Comparison of ENCODE assay signal across 8 cellular contexts in the genomic region with DNA sequence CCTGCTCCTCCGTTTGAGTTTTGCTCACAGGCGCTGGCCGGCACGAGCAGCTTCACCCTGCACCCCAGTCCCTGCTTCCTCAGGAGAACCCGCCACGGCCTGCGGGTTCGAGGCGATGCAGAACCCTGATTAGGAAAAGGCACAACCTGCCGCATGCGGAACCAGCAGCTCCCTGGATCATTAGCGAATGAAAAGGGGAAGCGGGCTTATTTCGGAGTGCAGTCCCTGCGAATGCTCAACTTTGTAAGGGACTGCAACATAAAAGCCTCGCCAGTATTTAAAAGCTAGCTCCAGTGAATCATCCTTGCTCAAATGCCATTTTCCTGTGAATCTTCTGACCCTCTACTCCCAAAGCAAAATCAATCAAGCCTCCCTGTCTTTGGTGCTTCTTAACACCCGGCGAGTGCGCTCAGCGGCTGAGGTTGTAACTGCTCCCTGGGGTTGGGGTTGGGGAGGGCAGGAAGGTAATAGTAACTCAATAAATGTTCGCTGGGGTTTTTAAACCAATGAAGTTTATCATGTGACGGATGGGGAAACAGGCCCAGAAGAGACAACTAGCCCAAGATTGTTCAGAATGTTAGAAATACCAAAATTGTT. TPM values are rescaled to one million over a fixed set of nuclear protein-coding genes. Genes with fewer than 3 reads are reported as not detected.
DNase-seq lines count a peak whose midpoint lies in the region; ATAC-seq and TF ChIP-seq lines count a peak whose summit lies in the region.

No MANE protein-coding gene starts in this region.

- H3K27me3 ChIP-seq in SU-DHL-6 (ENCODE audit: low read length): no peaks in the 10 kb centered on the region
- no peaks in the 10 kb centered on the region for H3K27me3 ChIP-seq in duodenal mucosa (ENCODE audit: control insufficient read depth in 1 of 2, insufficient read depth in 2 of 2, low read length in 2 of 2)
- no peaks in the 10 kb centered on the region for H3K27me3 ChIP-seq in muscle layer of colon (ENCODE audit: control insufficient read depth in 1 of 2, insufficient read depth in 2 of 2, low read length in 2 of 2)

- H3K4me3 Mint-ChIP-seq in type B pancreatic cell: peak overlapping the region; percentile 97

- H3K4me3 ChIP-seq in SU-DHL-6 (ENCODE audit: insufficient read depth, low read length, poor library complexity, severe bottlenecking) (peak overlapping the region; percentile 60), duodenal mucosa (ENCODE audit: low read depth in 1 of 2, low read length in 2 of 2) (peak overlapping the region; percentile 96 to 98), muscle layer of colon (ENCODE audit: low read depth in 1 of 2, low read length in 2 of 2) (peak overlapping the region; percentile 90 to 94)

- H3K4me1 Mint-ChIP-seq in type B pancreatic cell (ENCODE audit: unreplicated experiment): peaks cover 17% of the 10 kb centered on the region

- H3K9me3 Mint-ChIP-seq in type B pancreatic cell: peaks cover 5% of the 10 kb centered on the region

- H4K20me1 ChIP-seq in SU-DHL-6 (ENCODE audit: low read depth, low read length): no peaks in the 10 kb centered on the region

- peaks cover 43% of the 10 kb centered on the region for H3K79me2 ChIP-seq in SU-DHL-6 (ENCODE audit: insufficient read depth, low read length)

- H3K27me3 Mint-ChIP-seq in type B pancreatic cell: no peaks in the 10 kb centered on the region

- H3K9ac ChIP-seq in SU-DHL-6 (ENCODE audit: low read length): peak overlapping the region; percentile 97
- H3K9ac ChIP-seq in duodenal mucosa (ENCODE audit: low read depth in 1 of 2, low read length in 2 of 2): peak overlapping the region; percentile 26 to 98
- peak overlapping the region; percentile 32 for H3K9ac ChIP-seq in muscle layer of colon (ENCODE audit: low read length)

- H3K4me1 ChIP-seq in duodenal mucosa (ENCODE audit: control insufficient read depth in 1 of 2, insufficient read depth in 2 of 2, low read length in 2 of 2) (peaks cover 13 to 14% of the 10 kb centered on the region in 2 donors), muscle layer of colon (ENCODE audit: insufficient read depth, low read length) (peaks cover 23% of the 10 kb centered on the region)

- peak overlapping the region; percentile 97 for H3K4me2 ChIP-seq in SU-DHL-6 (ENCODE audit: low read depth, low read length, poor library complexity, severe bottlenecking)

- H3K9me2 ChIP-seq in SU-DHL-6 (replicated peaks; ENCODE audit: insufficient read depth, low read length): no peaks in the 10 kb centered on the region

- DNase-seq in NCI-H82 (lab: John Stamatoyannopoulos, UW): peak; percentile 46
- DNase-seq in NCI-H82 treated with DMSO at 0.1 percent for 48 hours (lab: John Stamatoyannopoulos, UW; ENCODE audit: unreplicated experiment): no peak
- DNase-seq in type B pancreatic cell (ENCODE audit: extremely low spot score, unreplicated experiment): no peak
- no peak for DNase-seq in NCI-H510A (lab: John Stamatoyannopoulos, UW)

- H3K36me3 ChIP-seq in SU-DHL-6 (ENCODE audit: low read length): no peaks in the 10 kb centered on the region
- H3K36me3 ChIP-seq in duodenal mucosa (ENCODE audit: control insufficient read depth in 1 of 2, insufficient read depth in 2 of 2, low read length in 2 of 2): no peaks in the 10 kb centered on the region
- no peaks in the 10 kb centered on the region for H3K36me3 ChIP-seq in muscle layer of colon (ENCODE audit: insufficient read depth, low read length)

- H3K36me3 Mint-ChIP-seq in type B pancreatic cell: peaks cover 14% of the 10 kb centered on the region

- TF ChIP-seq CTCF in SU-DHL-6 (IDR thresholded peaks at IDR 0.05; ENCODE audit: insufficient read depth, low read length, poor library complexity, severe bottlenecking) (no peak), type B pancreatic cell (conservative IDR thresholded peaks at IDR 0.05) (no peak)

- H3F3A ChIP-seq in SU-DHL-6 (ENCODE audit: insufficient read depth): 0 out of 2 replicates have a peak, but pooled peaks cover 2% of the 10 kb centered on the region

- peak overlapping the region; percentile 99 for H2AFZ ChIP-seq in SU-DHL-6 (ENCODE audit: low read depth, low read length, severe bottlenecking)

- H3K27ac ChIP-seq in SU-DHL-6 (ENCODE audit: low read depth, low read length) (peak overlapping the region; percentile 83), duodenal mucosa (ENCODE audit: low read depth, low read length) (peak overlapping the region; percentile 58), muscle layer of colon (ENCODE audit: low read depth, low read length) (peak overlapping the region; percentile 85)

- ATAC-seq in HG03064 (IDR thresholded peaks at IDR 0.05; ENCODE audit: low read depth, unreplicated experiment): peak; percentile 42

- H3K9me3 ChIP-seq in SU-DHL-6 (ENCODE audit: insufficient read depth, low read length): no peaks in the 10 kb centered on the region
- no peaks in the 10 kb centered on the region for H3K9me3 ChIP-seq in duodenal mucosa (ENCODE audit: control insufficient read depth in 1 of 2, low read length in 2 of 2)
- no peaks in the 10 kb centered on the region for H3K9me3 ChIP-seq in muscle layer of colon (ENCODE audit: low read length)

- peak overlapping the region; percentile 90 for H3K27ac Mint-ChIP-seq in type B pancreatic cell

RNA-seq across cellular contexts. Expression of a gene that starts 0.7 kb away (rescaled TPM):
- total RNA-seq in type B pancreatic cell (ENCODE audit: low replicate concordance): 30.3 and 31.3 TPM in 2 replicates

RNA-seq across cellular contexts. Expression of a gene that starts 30.9 kb away (rescaled TPM):
- total RNA-seq in type B pancreatic cell (ENCODE audit: low replicate concordance): 19.5 and 38.0 TPM in 2 replicates

Comparison
In these comparisons a context has a peak if more than half of its experiments do, and no peak if none do; other contexts are left out.
1. H3K9ac ChIP-seq: peak in every context shown above with its lines; median percentile 97 in SU-DHL-6; 62 in duodenal mucosa; 32 in muscle layer of colon.